21 cellular contexts compared by ENCODE assay signal in the genomic region with DNA sequence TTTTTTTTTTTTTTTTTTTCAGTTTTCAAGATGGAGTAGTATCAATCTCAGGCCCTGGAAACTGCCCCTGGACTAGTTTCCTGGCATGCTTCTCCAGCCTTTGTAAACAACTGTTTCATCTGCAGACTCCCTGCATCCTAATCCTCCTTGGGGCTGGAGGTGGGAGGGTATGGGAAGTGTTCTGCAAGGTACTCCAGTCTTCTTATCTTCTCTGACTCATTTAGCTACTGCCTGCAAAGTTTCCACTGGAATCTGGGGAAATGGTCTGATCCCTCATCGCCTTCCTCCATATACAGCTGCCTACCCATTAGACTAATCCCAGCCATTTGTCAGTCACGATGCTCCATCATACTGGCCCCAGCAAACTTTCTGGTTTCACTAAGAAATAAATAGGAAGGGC. TPM values are rescaled to one million over a fixed set of nuclear protein-coding genes. Genes with fewer than 3 reads are reported as not detected.
DNase-seq lines count a peak whose midpoint lies in the region; ATAC-seq and TF ChIP-seq lines count a peak whose summit lies in the region.
"Had no signal": no experiment of that assay in that cellular context is flagged by ENCODE, and none has a peak within 500 bp of the region (broad histone marks: within the 10 kb centered on the region; RNA-seq: fewer than 3 reads in every experiment).

No MANE protein-coding gene starts in this region.

- H3K4me1 ChIP-seq in neural progenitor cell (peaks cover 60% of the 10 kb centered on the region), colonic mucosa (peaks cover 5% of the 10 kb centered on the region)

- no peak for ATAC-seq in HG03571 (IDR thresholded peaks at IDR 0.05; ENCODE audit: unreplicated experiment)

- H3K9me3 ChIP-seq in neural progenitor cell (ENCODE audit: low read depth) = no peaks in the 10 kb centered on the region
- no peaks in the 10 kb centered on the region for H3K9me3 ChIP-seq in colonic mucosa
- H3K9me3 ChIP-seq: neutrophil, sigmoid colon, suprapubic skin had no signal

- H3K79me2 ChIP-seq in neural progenitor cell (ENCODE audit: low read depth) = no peaks in the 10 kb centered on the region

- TF ChIP-seq CTCF in cardiac fibroblast (IDR thresholded peaks at IDR 0.05; ENCODE audit: low read depth, low read length) (no peak), neural progenitor cell (IDR thresholded peaks at IDR 0.05) (no peak), colonic mucosa (IDR thresholded peaks at IDR 0.05) (no peak)

- peaks cover 11% of the 10 kb centered on the region for H3K27me3 Mint-ChIP-seq in neural progenitor cell (ENCODE audit: insufficient read depth, low read depth)

- H3K9me3 Mint-ChIP-seq in neural progenitor cell = no peaks in the 10 kb centered on the region
- H3K9me3 Mint-ChIP-seq: activated B cell treated with CpG ODN at 0.5 μM for 24 hours had no signal

- peak; percentile 87 for DNase-seq in H4 (ENCODE audit: low spot score)
- DNase-seq in NCI-H82 (lab: John Stamatoyannopoulos, UW) = peak; percentile 96
- DNase-seq in cardiac fibroblast (ENCODE audit: low read depth in 2 of 2) = peak; percentile 17 to 78
- DNase-seq in neural progenitor cell (ENCODE audit: low spot score) = no peak
- DNase-seq in midbrain (lab: John Stamatoyannopoulos, UW) = no peak
- no peak for DNase-seq in colonic mucosa
- DNase-seq: activated B cell treated with CpG ODN at 0.5 μM for 24 hours; activated effector memory CD4-positive, alpha-beta T cell treated with Interleukin-2 at 50 U/mL for 16 hours; DMS53; effector CD4-positive, alpha-beta T cell; NCI-H1694 treated with DMSO at 0.1 percent for 48 hours; NCI-H510A treated with DMSO at 0.1 percent for 48 hours; sigmoid colon; stimulated activated CD4-positive, alpha-beta T cell treated with anti-CD3 and anti-CD28 coated beads, Interleukin-4, amount 100 ng/mL, for 1 hour; stimulated activated CD8-positive, alpha-beta memory T cell treated with anti-CD3 and anti-CD28 coated beads, Interleukin-4, amount 100 ng/mL, for 48 hours had no signal

- H3K4me3 Mint-ChIP-seq in neural progenitor cell = no peak overlapping the region
- H3K4me3 Mint-ChIP-seq: activated B cell treated with CpG ODN at 0.5 μM for 24 hours had no signal

- no peak overlapping the region for H3K9ac ChIP-seq in neural progenitor cell
- no peak overlapping the region for H3K9ac ChIP-seq in colonic mucosa (ENCODE audit: low read depth in 2 of 2, low read length in 2 of 2)

- no peaks in the 10 kb centered on the region for H4K20me1 ChIP-seq in neural progenitor cell (ENCODE audit: low read depth)

- no peaks in the 10 kb centered on the region for H3K36me3 ChIP-seq in neural progenitor cell
- H3K36me3 ChIP-seq in colonic mucosa = no peaks in the 10 kb centered on the region
- H3K36me3 ChIP-seq: neutrophil, sigmoid colon, suprapubic skin had no signal

- intact Hi-C loops in colonic mucosa (cut with DNase I) = loop anchor here (2.0 kb wide), 1 partner anchor 37 kb away; no protein-coding TSS in a partner anchor

- no peak overlapping the region for H3K4me2 ChIP-seq in neural progenitor cell
- H3K4me2 ChIP-seq: PC-9 had no signal

- peaks cover 70% of the 10 kb centered on the region for H3K4me1 Mint-ChIP-seq in neural progenitor cell

- H3K27ac ChIP-seq in neural progenitor cell = no peak overlapping the region
- H3K27ac ChIP-seq in colonic mucosa = no peak overlapping the region
- H3K27ac ChIP-seq: C4-2B, neutrophil, PC-9, sigmoid colon, suprapubic skin had no signal

- no peak overlapping the region for H2AFZ ChIP-seq in neural progenitor cell (replicated peaks)
- H2AFZ ChIP-seq: PC-9 had no signal

- H3K36me3 Mint-ChIP-seq in neural progenitor cell = no peaks in the 10 kb centered on the region

- peak overlapping the region; percentile 87 for H3K27ac Mint-ChIP-seq in neural progenitor cell
- H3K27ac Mint-ChIP-seq: activated B cell treated with CpG ODN at 0.5 μM for 24 hours had no signal

- H3F3A ChIP-seq in neural progenitor cell (ENCODE audit: low read depth) = peaks cover 52% of the 10 kb centered on the region

- H3K4me3 ChIP-seq in cardiac fibroblast (replicated peaks in 1 of 2; ENCODE audit: low read depth in 2 of 2, low read length in 2 of 2) (no peak overlapping the region), neural progenitor cell (no peak overlapping the region), colonic mucosa (no peak overlapping the region)
- H3K4me3 ChIP-seq: PC-9, sigmoid colon, suprapubic skin had no signal

- H3K27me3 ChIP-seq in neural progenitor cell (no peaks in the 10 kb centered on the region), colonic mucosa (peaks cover 11% of the 10 kb centered on the region)

RNA-seq across cellular contexts. Expression of a gene that starts 21.5 kb away (rescaled TPM):
- 16.9 and 17.4 TPM in 2 replicates for total RNA-seq in H4 (2014; rRNA removed; shearing (Covaris generic))
- total RNA-seq in neural progenitor cell (ENCODE audit: low replicate concordance) (0.30 and 0.74 TPM in 2 replicates), colonic mucosa (1 to 10 TPM; 4.3 to 9.9 TPM)

RNA-seq across cellular contexts. Expression of a gene that starts 32.0 kb away (rescaled TPM):
- 36.7 and 50.5 TPM in 2 replicates for total RNA-seq in H4 (2014; rRNA removed; shearing (Covaris generic))
- total RNA-seq in neural progenitor cell (ENCODE audit: low replicate concordance) (73.4 and 104 TPM in 2 replicates), colonic mucosa (100 to 1,000 TPM; 158 to 264 TPM)

RNA-seq across cellular contexts. Expression of a gene that starts 45.2 kb away (rescaled TPM):
- total RNA-seq in H4 (2014; rRNA removed; shearing (Covaris generic)) = 53.4 and 57.6 TPM in 2 replicates
- 104 and 168 TPM in 2 replicates for total RNA-seq in neural progenitor cell (ENCODE audit: low replicate concordance)
- 100 to 1,000 TPM; 131 to 172 TPM for total RNA-seq in colonic mucosa

RNA-seq across cellular contexts. Expression of a gene that starts 58.4 kb away (rescaled TPM):
- not detected in 2 replicates for total RNA-seq in H4 (2014; rRNA removed; shearing (Covaris generic))
- not detected in 2 replicates for total RNA-seq in neural progenitor cell (ENCODE audit: low replicate concordance)
- 100 to 1,000 TPM; 223 to 259 TPM for total RNA-seq in colonic mucosa
- total RNA-seq: activated B cell treated with CpG ODN at 0.5 μM for 24 hours; activated CD8-positive, alpha-beta memory T cell treated with anti-CD3 and anti-CD28 coated beads for 36 hours had no signal

Comparison
In these comparisons a context has a peak if more than half of its experiments do, and no peak if none do; other contexts are left out.
1. DNase-seq: peak in H4 (single experiment), NCI-H82 (single experiment) and cardiac fibroblast (2 of 2); none in neural progenitor cell (single experiment), midbrain (single experiment) and colonic mucosa (single experiment).